ENCODE assay signal across 2 cellular contexts in the genomic region with DNA sequence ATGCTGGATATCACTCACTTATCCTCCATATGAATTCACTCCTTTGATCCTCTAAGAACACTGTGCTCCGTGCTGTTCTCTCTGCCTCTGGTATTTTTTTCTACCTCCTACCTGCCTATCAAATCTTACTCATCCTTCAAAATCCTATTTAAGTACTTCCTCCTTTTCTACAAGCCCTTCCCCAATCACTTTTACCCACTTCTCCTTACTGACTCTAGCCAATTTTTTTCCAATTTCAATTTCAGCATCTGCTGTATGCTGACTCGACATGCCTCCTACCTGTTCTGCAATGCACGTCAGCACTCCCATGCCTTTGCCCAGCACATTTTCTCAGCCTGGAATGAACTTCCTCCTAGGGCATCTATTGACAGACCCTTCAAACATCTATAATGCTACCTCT.
A peak's percentile ranks its signal among the peaks of the same experiment; 100 is the strongest.
TF ChIP-seq lines count a peak whose summit lies in the region.

No MANE protein-coding gene starts in this region.

TF ChIP-seq in GM23338, 12 proteins besides CTCF, POLR2A, EP300 and RAD21:
- TF ChIP-seq, protein P1, sequence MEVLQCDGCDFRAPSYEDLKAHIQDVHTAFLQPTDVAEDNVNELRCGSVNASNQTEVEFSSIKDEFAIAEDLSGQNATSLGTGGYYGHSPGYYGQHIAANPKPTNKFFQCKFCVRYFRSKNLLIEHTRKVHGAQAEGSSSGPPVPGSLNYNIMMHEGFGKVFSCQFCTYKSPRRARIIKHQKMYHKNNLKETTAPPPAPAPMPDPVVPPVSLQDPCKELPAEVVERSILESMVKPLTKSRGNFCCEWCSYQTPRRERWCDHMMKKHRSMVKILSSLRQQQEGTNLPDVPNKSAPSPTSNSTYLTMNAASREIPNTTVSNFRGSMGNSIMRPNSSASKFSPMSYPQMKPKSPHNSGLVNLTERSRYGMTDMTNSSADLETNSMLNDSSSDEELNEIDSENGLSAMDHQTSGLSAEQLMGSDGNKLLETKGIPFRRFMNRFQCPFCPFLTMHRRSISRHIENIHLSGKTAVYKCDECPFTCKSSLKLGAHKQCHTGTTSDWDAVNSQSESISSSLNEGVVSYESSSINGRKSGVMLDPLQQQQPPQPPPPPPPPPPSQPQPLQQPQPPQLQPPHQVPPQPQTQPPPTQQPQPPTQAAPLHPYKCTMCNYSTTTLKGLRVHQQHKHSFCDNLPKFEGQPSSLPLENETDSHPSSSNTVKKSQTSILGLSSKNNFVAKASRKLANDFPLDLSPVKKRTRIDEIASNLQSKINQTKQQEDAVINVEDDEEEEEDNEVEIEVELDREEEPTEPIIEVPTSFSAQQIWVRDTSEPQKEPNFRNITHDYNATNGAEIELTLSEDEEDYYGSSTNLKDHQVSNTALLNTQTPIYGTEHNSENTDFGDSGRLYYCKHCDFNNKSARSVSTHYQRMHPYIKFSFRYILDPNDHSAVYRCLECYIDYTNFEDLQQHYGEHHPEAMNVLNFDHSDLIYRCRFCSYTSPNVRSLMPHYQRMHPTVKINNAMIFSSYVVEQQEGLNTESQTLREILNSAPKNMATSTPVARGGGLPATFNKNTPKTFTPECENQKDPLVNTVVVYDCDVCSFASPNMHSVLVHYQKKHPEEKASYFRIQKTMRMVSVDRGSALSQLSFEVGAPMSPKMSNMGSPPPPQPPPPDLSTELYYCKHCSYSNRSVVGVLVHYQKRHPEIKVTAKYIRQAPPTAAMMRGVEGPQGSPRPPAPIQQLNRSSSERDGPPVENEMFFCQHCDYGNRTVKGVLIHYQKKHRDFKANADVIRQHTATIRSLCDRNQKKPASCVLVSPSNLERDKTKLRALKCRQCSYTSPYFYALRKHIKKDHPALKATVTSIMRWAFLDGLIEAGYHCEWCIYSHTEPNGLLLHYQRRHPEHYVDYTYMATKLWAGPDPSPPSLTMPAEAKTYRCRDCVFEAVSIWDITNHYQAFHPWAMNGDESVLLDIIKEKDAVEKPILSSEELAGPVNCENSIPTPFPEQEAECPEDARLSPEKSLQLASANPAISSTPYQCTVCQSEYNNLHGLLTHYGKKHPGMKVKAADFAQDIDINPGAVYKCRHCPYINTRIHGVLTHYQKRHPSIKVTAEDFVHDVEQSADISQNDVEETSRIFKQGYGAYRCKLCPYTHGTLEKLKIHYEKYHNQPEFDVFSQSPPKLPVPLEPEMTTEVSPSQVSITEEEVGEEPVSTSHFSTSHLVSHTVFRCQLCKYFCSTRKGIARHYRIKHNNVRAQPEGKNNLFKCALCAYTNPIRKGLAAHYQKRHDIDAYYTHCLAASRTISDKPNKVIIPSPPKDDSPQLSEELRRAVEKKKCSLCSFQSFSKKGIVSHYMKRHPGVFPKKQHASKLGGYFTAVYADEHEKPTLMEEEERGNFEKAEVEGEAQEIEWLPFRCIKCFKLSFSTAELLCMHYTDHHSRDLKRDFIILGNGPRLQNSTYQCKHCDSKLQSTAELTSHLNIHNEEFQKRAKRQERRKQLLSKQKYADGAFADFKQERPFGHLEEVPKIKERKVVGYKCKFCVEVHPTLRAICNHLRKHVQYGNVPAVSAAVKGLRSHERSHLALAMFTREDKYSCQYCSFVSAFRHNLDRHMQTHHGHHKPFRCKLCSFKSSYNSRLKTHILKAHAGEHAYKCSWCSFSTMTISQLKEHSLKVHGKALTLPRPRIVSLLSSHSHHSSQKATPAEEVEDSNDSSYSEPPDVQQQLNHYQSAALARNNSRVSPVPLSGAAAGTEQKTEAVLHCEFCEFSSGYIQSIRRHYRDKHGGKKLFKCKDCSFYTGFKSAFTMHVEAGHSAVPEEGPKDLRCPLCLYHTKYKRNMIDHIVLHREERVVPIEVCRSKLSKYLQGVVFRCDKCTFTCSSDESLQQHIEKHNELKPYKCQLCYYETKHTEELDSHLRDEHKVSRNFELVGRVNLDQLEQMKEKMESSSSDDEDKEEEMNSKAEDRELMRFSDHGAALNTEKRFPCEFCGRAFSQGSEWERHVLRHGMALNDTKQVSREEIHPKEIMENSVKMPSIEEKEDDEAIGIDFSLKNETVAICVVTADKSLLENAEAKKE (CRISPR knock-in tag; IDR thresholded peaks at IDR 0.05): no peak
- TF ChIP-seq ZNF331 (CRISPR knock-in tag; IDR thresholded peaks at IDR 0.05; ENCODE audit: low read depth) (no peak), ZNF114 (CRISPR knock-in tag; IDR thresholded peaks at IDR 0.05) (no peak), POLR2AphosphoS5 (IDR thresholded peaks at IDR 0.05; ENCODE audit: low read depth) (no peak), JUNB (IDR thresholded peaks at IDR 0.05; ENCODE audit: unreplicated experiment) (no peak), NANOG (IDR thresholded peaks at IDR 0.05; ENCODE audit: borderline replicate concordance) (no peak), STAT1 (IDR thresholded peaks at IDR 0.05; ENCODE audit: unreplicated experiment) (no peak), EZH2phosphoT487 (IDR thresholded peaks at IDR 0.05; ENCODE audit: unreplicated experiment) (no peak)
- TF ChIP-seq, protein P2, sequence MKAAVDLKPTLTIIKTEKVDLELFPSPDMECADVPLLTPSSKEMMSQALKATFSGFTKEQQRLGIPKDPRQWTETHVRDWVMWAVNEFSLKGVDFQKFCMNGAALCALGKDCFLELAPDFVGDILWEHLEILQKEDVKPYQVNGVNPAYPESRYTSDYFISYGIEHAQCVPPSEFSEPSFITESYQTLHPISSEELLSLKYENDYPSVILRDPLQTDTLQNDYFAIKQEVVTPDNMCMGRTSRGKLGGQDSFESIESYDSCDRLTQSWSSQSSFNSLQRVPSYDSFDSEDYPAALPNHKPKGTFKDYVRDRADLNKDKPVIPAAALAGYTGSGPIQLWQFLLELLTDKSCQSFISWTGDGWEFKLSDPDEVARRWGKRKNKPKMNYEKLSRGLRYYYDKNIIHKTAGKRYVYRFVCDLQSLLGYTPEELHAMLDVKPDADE (IDR thresholded peaks at IDR 0.05): no peak
- TF ChIP-seq, protein P3, sequence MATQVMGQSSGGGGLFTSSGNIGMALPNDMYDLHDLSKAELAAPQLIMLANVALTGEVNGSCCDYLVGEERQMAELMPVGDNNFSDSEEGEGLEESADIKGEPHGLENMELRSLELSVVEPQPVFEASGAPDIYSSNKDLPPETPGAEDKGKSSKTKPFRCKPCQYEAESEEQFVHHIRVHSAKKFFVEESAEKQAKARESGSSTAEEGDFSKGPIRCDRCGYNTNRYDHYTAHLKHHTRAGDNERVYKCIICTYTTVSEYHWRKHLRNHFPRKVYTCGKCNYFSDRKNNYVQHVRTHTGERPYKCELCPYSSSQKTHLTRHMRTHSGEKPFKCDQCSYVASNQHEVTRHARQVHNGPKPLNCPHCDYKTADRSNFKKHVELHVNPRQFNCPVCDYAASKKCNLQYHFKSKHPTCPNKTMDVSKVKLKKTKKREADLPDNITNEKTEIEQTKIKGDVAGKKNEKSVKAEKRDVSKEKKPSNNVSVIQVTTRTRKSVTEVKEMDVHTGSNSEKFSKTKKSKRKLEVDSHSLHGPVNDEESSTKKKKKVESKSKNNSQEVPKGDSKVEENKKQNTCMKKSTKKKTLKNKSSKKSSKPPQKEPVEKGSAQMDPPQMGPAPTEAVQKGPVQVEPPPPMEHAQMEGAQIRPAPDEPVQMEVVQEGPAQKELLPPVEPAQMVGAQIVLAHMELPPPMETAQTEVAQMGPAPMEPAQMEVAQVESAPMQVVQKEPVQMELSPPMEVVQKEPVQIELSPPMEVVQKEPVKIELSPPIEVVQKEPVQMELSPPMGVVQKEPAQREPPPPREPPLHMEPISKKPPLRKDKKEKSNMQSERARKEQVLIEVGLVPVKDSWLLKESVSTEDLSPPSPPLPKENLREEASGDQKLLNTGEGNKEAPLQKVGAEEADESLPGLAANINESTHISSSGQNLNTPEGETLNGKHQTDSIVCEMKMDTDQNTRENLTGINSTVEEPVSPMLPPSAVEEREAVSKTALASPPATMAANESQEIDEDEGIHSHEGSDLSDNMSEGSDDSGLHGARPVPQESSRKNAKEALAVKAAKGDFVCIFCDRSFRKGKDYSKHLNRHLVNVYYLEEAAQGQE (IDR thresholded peaks at IDR 0.05; ENCODE audit: unreplicated experiment): no peak

TF ChIP-seq in GM12878, 131 proteins besides CTCF, POLR2A, EP300 and RAD21:
- no peak for TF ChIP-seq SMAD5 (IDR thresholded peaks at IDR 0.05; ENCODE audit: low read depth)
- no peak for TF ChIP-seq SUZ12 (IDR thresholded peaks at IDR 0.05; ENCODE audit: unreplicated experiment)
- no peak for TF ChIP-seq IRF4 (IDR thresholded peaks at IDR 0.05; ENCODE audit: low read depth, low read length)
- TF ChIP-seq, protein P4, sequence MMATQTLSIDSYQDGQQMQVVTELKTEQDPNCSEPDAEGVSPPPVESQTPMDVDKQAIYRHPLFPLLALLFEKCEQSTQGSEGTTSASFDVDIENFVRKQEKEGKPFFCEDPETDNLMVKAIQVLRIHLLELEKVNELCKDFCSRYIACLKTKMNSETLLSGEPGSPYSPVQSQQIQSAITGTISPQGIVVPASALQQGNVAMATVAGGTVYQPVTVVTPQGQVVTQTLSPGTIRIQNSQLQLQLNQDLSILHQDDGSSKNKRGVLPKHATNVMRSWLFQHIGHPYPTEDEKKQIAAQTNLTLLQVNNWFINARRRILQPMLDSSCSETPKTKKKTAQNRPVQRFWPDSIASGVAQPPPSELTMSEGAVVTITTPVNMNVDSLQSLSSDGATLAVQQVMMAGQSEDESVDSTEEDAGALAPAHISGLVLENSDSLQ (IDR thresholded peaks at IDR 0.05): 0 out of 2 replicates have a peak, but pooled peaks have one; percentile 23
